Comparison of ENCODE assay signal across 9 cellular contexts in genomic region chr12:6335451-6336078, GRCh38. TPM values are rescaled to one million over a fixed set of nuclear protein-coding genes. Genes with fewer than 3 reads are reported as not detected.
A peak's percentile ranks its signal among the peaks of the same experiment; 100 is the strongest.
DNase-seq lines count a peak whose midpoint lies in the region; ATAC-seq and TF ChIP-seq lines count a peak whose summit lies in the region.
"Had no signal": no experiment of that assay in that cellular context is flagged by ENCODE, and none has a peak within 500 bp of the region (broad histone marks: within the 10 kb centered on the region; RNA-seq: fewer than 3 reads in every experiment).

No MANE protein-coding gene starts in this region.

- H3K4me3 Mint-ChIP-seq in CD4-positive, alpha-beta memory T cell = no peak overlapping the region
- no peak overlapping the region; the same call in none of the 2 replicates for H3K4me3 Mint-ChIP-seq in WTC11

- peak; percentile 58 for ATAC-seq in GM19397 (IDR thresholded peaks at IDR 0.05; ENCODE audit: unreplicated experiment)
- peak; percentile 10 for ATAC-seq in WTC11
- ATAC-seq in left lobe of liver = peak; percentile 53

- peak overlapping the region; percentile 92 for H3K27ac ChIP-seq in CD4-positive, alpha-beta memory T cell (ENCODE audit: low read depth, low read length)

- intact Hi-C loops in CD4-positive, alpha-beta memory T cell (cut with micrococcal nuclease) = loop anchor here (1.0 to 5.0 kb wide), 9 partner anchors 12 to 222 kb away; partner anchors contain the start of genes GAPDH, IFFO1 and VAMP1

- no peaks in the 10 kb centered on the region for H3K9me3 ChIP-seq in CD4-positive, alpha-beta memory T cell (ENCODE audit: control insufficient read depth in 1 of 2, low read length in 2 of 2)

- no peak for TF ChIP-seq CTCF in WTC11 (IDR thresholded peaks at IDR 0.05)

- no peaks in the 10 kb centered on the region for H3K27me3 ChIP-seq in CD4-positive, alpha-beta memory T cell (ENCODE audit: insufficient read depth, low read length)

- H3K9me3 Mint-ChIP-seq in CD4-positive, alpha-beta memory T cell = no peaks in the 10 kb centered on the region
- no peaks in the 10 kb centered on the region for H3K9me3 Mint-ChIP-seq in WTC11

- peak overlapping the region in 1 of 7 donors; percentile 96 for H3K27ac Mint-ChIP-seq in CD4-positive, alpha-beta memory T cell
- H3K27ac Mint-ChIP-seq in WTC11 = no peak overlapping the region

- H3K27me3 Mint-ChIP-seq in CD4-positive, alpha-beta memory T cell = no peaks in the 10 kb centered on the region
- no peaks in the 10 kb centered on the region for H3K27me3 Mint-ChIP-seq in WTC11 (ENCODE audit: low read depth)

- H3K4me1 ChIP-seq in CD4-positive, alpha-beta memory T cell (ENCODE audit: insufficient read depth, low read length) = peaks cover 83% of the 10 kb centered on the region

- peak overlapping the region; percentile 61 to 64 for H3K4me3 ChIP-seq in CD4-positive, alpha-beta memory T cell (ENCODE audit: low read length in 2 of 2)

- peaks cover 43% of the 10 kb centered on the region for H3K36me3 ChIP-seq in CD4-positive, alpha-beta memory T cell (ENCODE audit: insufficient read depth, low read length)

- peak; percentile 80 to 90 (median 82) for DNase-seq in CD4-positive, alpha-beta memory T cell
- peak; percentile 77 for DNase-seq in HuH-7 (ENCODE audit: low spot score)
- DNase-seq in WTC11 (ENCODE audit: low spot score) = peak; percentile 51
- peak; percentile 81 for DNase-seq in central memory CD4-positive, alpha-beta T cell
- DNase-seq in left lobe of liver (ENCODE audit: low spot score) = peak; percentile 74
- peak; percentile 78 to 82 for DNase-seq in stimulated activated CD4-positive, alpha-beta T cell treated with anti-CD3 and anti-CD28 coated beads, Interleukin-4, amount 100 ng/mL, for 48 hours (ENCODE audit: low read depth in 2 of 2)
- no peak for DNase-seq in inferior parietal cortex (ENCODE audit: extremely low spot score)

- CTCF ChIA-PET in CD4-positive, alpha-beta memory T cell (lab: Charles Lee; ENCODE audit: partially characterized antibody) = interaction anchor here (0.6 to 9.5 kb wide), 29 partner anchors 9 to 772 kb away, joined by 3 to 268 read pairs (median 10); partner anchors contain the start of genes CD27, GAPDH, MRPL51 and SCNN1A
- CTCF ChIA-PET in WTC11 (lab: Charles Lee) = interaction anchor here (0.7 to 3.6 kb wide), 15 partner anchors 8 to 354 kb away, joined by 3 to 41 read pairs (median 6); partner anchors contain the start of genes SCNN1A, VAMP1 and ZNF384

- peaks cover 34 to 48% of the 10 kb centered on the region in 2 donors for H3K36me3 Mint-ChIP-seq in CD4-positive, alpha-beta memory T cell
- peaks cover 35% of the 10 kb centered on the region for H3K36me3 Mint-ChIP-seq in WTC11

- POLR2A ChIA-PET in CD4-positive, alpha-beta memory T cell (lab: Charles Lee; ENCODE audit: partially characterized antibody) = interaction anchor here (0.5 to 15.2 kb wide), 20 partner anchors 10 to 205 kb away, joined by 3 to 250 read pairs (median 12); partner anchors contain the start of genes CD27, GAPDH, TAPBPL and VAMP1
- POLR2A ChIA-PET in WTC11 (lab: Charles Lee) = interaction anchor here (0.5 to 3.3 kb wide), 12 partner anchors 9 to 135 kb away, joined by 3 to 48 read pairs (median 4); partner anchors contain the start of genes SCNN1A, TAPBPL and VAMP1

- peaks cover 7 to 38% (median 32%) of the 10 kb centered on the region in 4 donors for H3K4me1 Mint-ChIP-seq in CD4-positive, alpha-beta memory T cell
- peaks cover 18% of the 10 kb centered on the region for H3K4me1 Mint-ChIP-seq in WTC11

TF ChIP-seq in WTC11, 78 proteins besides CTCF, POLR2A, EP300 and RAD21 (continues in another document):
- TF ChIP-seq RORB (CRISPR knock-in tag; IDR thresholded peaks at IDR 0.05) (no peak), ZNF317 (CRISPR knock-in tag; IDR thresholded peaks at IDR 0.05; ENCODE audit: borderline replicate concordance, low read depth) (no peak), ARID4B (CRISPR knock-in tag; IDR thresholded peaks at IDR 0.05; ENCODE audit: borderline replicate concordance) (no peak), GTF2I (CRISPR knock-in tag; conservative IDR thresholded peaks at IDR 0.05) (no peak), PRDM15 (CRISPR knock-in tag; IDR thresholded peaks at IDR 0.05) (no peak)

RNA-seq across cellular contexts. Expression of gene TNFRSF1A, which starts 6.3 kb away (rescaled TPM):
- 10 to 100 TPM; 80.7 to 86.7 TPM for total RNA-seq in CD4-positive, alpha-beta memory T cell
- polyA plus RNA-seq in CD4-positive, alpha-beta memory T cell = 10 to 100 TPM; 14.5 to 36.4 TPM
- total RNA-seq in WTC11 (2021) = 32.3 to 44.1 TPM (median 32.4 TPM) in 3 replicates
- 76.0 TPM for total RNA-seq in left lobe of liver

RNA-seq across cellular contexts. Expression of gene PLEKHG6, which starts 25.1 kb away (rescaled TPM):
- not detected for total RNA-seq in CD4-positive, alpha-beta memory T cell
- polyA plus RNA-seq in CD4-positive, alpha-beta memory T cell = under 1 TPM in 1 of 2 donors, not detected in 1; 0.22 TPM
- total RNA-seq in WTC11 (2021) (36.8 to 46.4 TPM (median 38.4 TPM) in 3 replicates), left lobe of liver (5.0 TPM)

RNA-seq across cellular contexts. Expression of gene SCNN1A, which starts 39.8 kb away (rescaled TPM):
- 1 to 10 TPM in 1 of 2 experiments, under 1 TPM in 1; 0.67 to 1.3 TPM for total RNA-seq in CD4-positive, alpha-beta memory T cell
- under 1 TPM; 0.24 to 0.53 TPM for polyA plus RNA-seq in CD4-positive, alpha-beta memory T cell
- 97.6 to 108 TPM (median 100 TPM) in 3 replicates for total RNA-seq in WTC11 (2021)
- total RNA-seq in left lobe of liver = 6.8 TPM
- total RNA-seq: frontal cortex had no signal

RNA-seq across cellular contexts. Expression of gene LTBR, which starts 48.4 kb away (rescaled TPM):
- total RNA-seq in CD4-positive, alpha-beta memory T cell = 1 to 10 TPM; 1.1 to 1.3 TPM
- polyA plus RNA-seq in CD4-positive, alpha-beta memory T cell = not detected
- total RNA-seq in WTC11 (2021) = 4.0 to 6.1 TPM (median 4.5 TPM) in 3 replicates
- total RNA-seq in left lobe of liver = 106 TPM

Comparison
In these comparisons a context has a peak if more than half of its experiments do, and no peak if none do; other contexts are left out.
1. RNA of gene SCNN1A, which starts 39.8 kb away (total RNA-seq): 97.6 to 108 TPM in WTC11; 6.8 TPM in left lobe of liver (single experiment) and 0.67 to 1.3 TPM in CD4-positive, alpha-beta memory T cell; every median in the first group is over 10 times any median in the second.
2. Peak in every context shown above with its lines, with median percentiles within 50 percentile points of each other: ATAC-seq.